In genomic region chr2:4973973-4974372, GRCh38 we compare ENCODE assay signal across 11 cellular contexts.
"Had no signal": no experiment of that assay in that cellular context is flagged by ENCODE, and none has a peak within 500 bp of the region (broad histone marks: within the 10 kb centered on the region; RNA-seq: fewer than 3 reads in every experiment).

No MANE protein-coding gene starts in this region.

- H3K36me3 ChIP-seq: ovary, thyroid gland, uterus had no signal

- H3K4me1 ChIP-seq: thyroid gland, uterus had no signal

- H3K4me3 ChIP-seq: ovary, thyroid gland, uterus had no signal

- H3K27ac ChIP-seq: ovary, thyroid gland, uterus had no signal

- DNase-seq: activated B cell treated with CpG ODN at 0.5 μM for 24 hours; activated CD4-positive, alpha-beta T cell treated with anti-CD3 and anti-CD28 coated beads, Interleukin-2, amount 50 U/mL, for 1 hour; activated gamma-delta T cell; activated T-cell treated with anti-CD3 and anti-CD28 coated beads, Interleukin-2, amount 50 U/mL, for 1 hour; foreskin fibroblast; head of caudate nucleus; left colon; ovary; stimulated activated CD4-positive, alpha-beta T cell treated with anti-CD3 and anti-CD28 coated beads, Interleukin-4, amount 100 ng/mL, for 24 hours; thyroid gland; uterus had no signal

- ATAC-seq: left colon had no signal

- H3K27me3 ChIP-seq: ovary, thyroid gland, uterus had no signal

- H3K9me3 ChIP-seq: ovary, thyroid gland, uterus had no signal
